ENCODE assay signal across 8 cellular contexts in the genomic region with DNA sequence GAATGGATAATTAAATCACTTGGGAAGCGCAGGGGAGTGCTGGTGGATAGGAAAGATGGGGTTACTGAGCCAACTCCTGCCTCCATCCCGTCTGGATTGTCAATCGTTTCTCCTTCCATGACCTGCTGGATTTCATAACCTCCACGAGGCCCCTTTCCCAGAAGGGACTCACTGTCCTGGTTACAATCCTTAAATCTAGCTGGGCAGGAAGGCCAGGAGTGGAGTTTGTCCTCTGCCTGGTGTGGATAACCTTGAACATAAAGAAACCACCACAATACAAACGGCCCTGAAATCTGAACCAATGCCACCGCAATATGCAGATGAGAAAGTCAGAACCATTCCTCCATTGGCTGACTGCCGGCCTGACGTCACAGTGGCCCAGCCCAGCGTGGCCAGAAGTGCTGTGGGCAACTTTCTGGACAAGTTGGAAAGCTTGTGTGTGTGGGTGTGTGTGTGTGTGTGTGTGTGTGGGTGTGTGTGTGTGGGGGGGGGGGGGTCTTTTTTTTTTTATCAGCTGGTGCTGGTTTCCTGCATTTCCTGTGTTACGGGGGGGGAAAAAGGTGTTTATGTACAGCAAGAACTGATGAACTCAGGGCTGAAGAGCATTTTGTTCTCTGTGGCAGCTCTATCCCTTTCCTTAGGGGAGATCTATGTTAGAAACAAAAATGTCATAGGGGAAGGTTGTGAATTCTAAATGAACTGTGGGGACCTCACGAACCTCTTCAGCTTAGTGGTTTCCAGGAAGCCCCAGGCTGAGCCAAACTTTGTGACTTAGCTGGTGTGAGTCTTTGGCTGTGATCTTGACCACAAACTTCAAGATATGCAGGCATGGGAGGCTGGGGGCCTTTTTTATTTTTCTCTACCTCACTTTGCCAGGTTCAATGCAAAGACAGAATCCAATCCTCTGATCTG.
DNase-seq lines count a peak whose midpoint lies in the region; ATAC-seq and TF ChIP-seq lines count a peak whose summit lies in the region.

No MANE protein-coding gene starts in this region.

- no peaks in the 10 kb centered on the region for H3K27me3 ChIP-seq in liver (ENCODE audit: control insufficient read depth in 4 of 4, insufficient read depth in 4 of 4, low read length in 3 of 4)

- H3K27ac ChIP-seq in liver (ENCODE audit: low read depth in 1 of 2, low read length in 2 of 2), result peak overlapping the region; percentile 87 to 90

- peak in 1 of 2 donors; percentile 63 for TF ChIP-seq RAD21 in liver (IDR thresholded peaks at IDR 0.05)

- TF ChIP-seq CTCF in liver (IDR thresholded peaks at IDR 0.05; ENCODE audit: low read depth, low read length, missing input control), result no peak

- H3K9ac ChIP-seq in liver (ENCODE audit: low read depth in 1 of 2, low read length in 2 of 2), result peak overlapping the region in 1 of 2 donors; percentile 80

- in situ Hi-C loops in G401 (cut with HindIII; ENCODE audit: low sequenced_read_pairs), result no loop called here

- H3K4me1 ChIP-seq in liver (ENCODE audit: control insufficient read depth in 4 of 4, insufficient read depth in 4 of 4, low read length in 3 of 4), result peaks cover 3 to 19% (median 17%) of the 10 kb centered on the region in 4 donors

- DNase-seq in G401 (ENCODE audit: low spot score), result peak; percentile 87
- peak; percentile 75 for DNase-seq in NCI-H2227 (lab: John Stamatoyannopoulos, UW; ENCODE audit: unreplicated experiment)
- peak; percentile 21 to 35 for DNase-seq in activated CD4-positive, alpha-beta T cell treated with anti-CD3 and anti-CD28 coated beads, Interleukin-2, amount 50 U/mL, for 24 hours (ENCODE audit: low read depth in 1 of 2, low spot score in 1 of 2)
- peak; percentile 99 for DNase-seq in dermis blood vessel endothelial cell
- peak; percentile 58 to 65 for DNase-seq in stimulated activated CD4-positive, alpha-beta T cell treated with anti-CD3 and anti-CD28 coated beads, Interleukin-2, amount 100 ng/mL, for 24 hours

- H3K36me3 ChIP-seq in liver (ENCODE audit: control insufficient read depth in 4 of 4, insufficient read depth in 3 of 4, low read depth in 1 of 4, low read length in 3 of 4), result no peaks in the 10 kb centered on the region

- ATAC-seq in HG02885 (IDR thresholded peaks at IDR 0.05; ENCODE audit: poor library complexity, unreplicated experiment) (peak; percentile 89), GM19035 (IDR thresholded peaks at IDR 0.05; ENCODE audit: unreplicated experiment) (no peak)

- H3K4me3 ChIP-seq in liver (ENCODE audit: low read depth in 1 of 3, low read length in 3 of 3), result peak overlapping the region in 1 of 3 donors; percentile 33

- no peaks in the 10 kb centered on the region for H3K9me3 ChIP-seq in liver (ENCODE audit: control insufficient read depth in 4 of 4, low read length in 3 of 4)

- 20% methylated on average over 11 of the region's 11 CpGs for WGBS in liver

TF ChIP-seq in liver, 16 proteins besides CTCF, POLR2A, EP300 and RAD21:
- peak; percentile 24 to 75 for TF ChIP-seq JUND (IDR thresholded peaks at IDR 0.05)
- no peak for TF ChIP-seq TAF1 (conservative IDR thresholded peaks at IDR 0.05)
- TF ChIP-seq, protein P1, sequence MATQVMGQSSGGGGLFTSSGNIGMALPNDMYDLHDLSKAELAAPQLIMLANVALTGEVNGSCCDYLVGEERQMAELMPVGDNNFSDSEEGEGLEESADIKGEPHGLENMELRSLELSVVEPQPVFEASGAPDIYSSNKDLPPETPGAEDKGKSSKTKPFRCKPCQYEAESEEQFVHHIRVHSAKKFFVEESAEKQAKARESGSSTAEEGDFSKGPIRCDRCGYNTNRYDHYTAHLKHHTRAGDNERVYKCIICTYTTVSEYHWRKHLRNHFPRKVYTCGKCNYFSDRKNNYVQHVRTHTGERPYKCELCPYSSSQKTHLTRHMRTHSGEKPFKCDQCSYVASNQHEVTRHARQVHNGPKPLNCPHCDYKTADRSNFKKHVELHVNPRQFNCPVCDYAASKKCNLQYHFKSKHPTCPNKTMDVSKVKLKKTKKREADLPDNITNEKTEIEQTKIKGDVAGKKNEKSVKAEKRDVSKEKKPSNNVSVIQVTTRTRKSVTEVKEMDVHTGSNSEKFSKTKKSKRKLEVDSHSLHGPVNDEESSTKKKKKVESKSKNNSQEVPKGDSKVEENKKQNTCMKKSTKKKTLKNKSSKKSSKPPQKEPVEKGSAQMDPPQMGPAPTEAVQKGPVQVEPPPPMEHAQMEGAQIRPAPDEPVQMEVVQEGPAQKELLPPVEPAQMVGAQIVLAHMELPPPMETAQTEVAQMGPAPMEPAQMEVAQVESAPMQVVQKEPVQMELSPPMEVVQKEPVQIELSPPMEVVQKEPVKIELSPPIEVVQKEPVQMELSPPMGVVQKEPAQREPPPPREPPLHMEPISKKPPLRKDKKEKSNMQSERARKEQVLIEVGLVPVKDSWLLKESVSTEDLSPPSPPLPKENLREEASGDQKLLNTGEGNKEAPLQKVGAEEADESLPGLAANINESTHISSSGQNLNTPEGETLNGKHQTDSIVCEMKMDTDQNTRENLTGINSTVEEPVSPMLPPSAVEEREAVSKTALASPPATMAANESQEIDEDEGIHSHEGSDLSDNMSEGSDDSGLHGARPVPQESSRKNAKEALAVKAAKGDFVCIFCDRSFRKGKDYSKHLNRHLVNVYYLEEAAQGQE (IDR thresholded peaks at IDR 0.05), result no peak
- no peak for TF ChIP-seq GABPA (IDR thresholded peaks at IDR 0.05 in 1 of 2, conservative IDR thresholded peaks at IDR 0.05 in 1 of 2)
- peak; percentile 70 for TF ChIP-seq NR2F2 (IDR thresholded peaks at IDR 0.05)
- TF ChIP-seq HNF4A (conservative IDR thresholded peaks at IDR 0.05), result peak; percentile 83 to 89
- TF ChIP-seq, protein P2, sequence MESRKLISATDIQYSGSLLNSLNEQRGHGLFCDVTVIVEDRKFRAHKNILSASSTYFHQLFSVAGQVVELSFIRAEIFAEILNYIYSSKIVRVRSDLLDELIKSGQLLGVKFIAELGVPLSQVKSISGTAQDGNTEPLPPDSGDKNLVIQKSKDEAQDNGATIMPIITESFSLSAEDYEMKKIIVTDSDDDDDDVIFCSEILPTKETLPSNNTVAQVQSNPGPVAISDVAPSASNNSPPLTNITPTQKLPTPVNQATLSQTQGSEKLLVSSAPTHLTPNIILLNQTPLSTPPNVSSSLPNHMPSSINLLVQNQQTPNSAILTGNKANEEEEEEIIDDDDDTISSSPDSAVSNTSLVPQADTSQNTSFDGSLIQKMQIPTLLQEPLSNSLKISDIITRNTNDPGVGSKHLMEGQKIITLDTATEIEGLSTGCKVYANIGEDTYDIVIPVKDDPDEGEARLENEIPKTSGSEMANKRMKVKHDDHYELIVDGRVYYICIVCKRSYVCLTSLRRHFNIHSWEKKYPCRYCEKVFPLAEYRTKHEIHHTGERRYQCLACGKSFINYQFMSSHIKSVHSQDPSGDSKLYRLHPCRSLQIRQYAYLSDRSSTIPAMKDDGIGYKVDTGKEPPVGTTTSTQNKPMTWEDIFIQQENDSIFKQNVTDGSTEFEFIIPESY (IDR thresholded peaks at IDR 0.05), result no peak
- TF ChIP-seq FOXA1 (IDR thresholded peaks at IDR 0.05), result no peak
- TF ChIP-seq EGR1 (IDR thresholded peaks at IDR 0.05; ENCODE audit: low read depth in 2 of 2), result peak; percentile 89 to 97
- peak; percentile 78 to 86 for TF ChIP-seq RXRA (IDR thresholded peaks at IDR 0.05)
- TF ChIP-seq FOXA2 (IDR thresholded peaks at IDR 0.05), result no peak
- peak; percentile 78 for TF ChIP-seq YY1 (IDR thresholded peaks at IDR 0.05)
- peak; percentile 64 for TF ChIP-seq HNF4G (IDR thresholded peaks at IDR 0.05)
- TF ChIP-seq SP1 (IDR thresholded peaks at IDR 0.05), result peak; percentile 92
- TF ChIP-seq, protein P3, sequence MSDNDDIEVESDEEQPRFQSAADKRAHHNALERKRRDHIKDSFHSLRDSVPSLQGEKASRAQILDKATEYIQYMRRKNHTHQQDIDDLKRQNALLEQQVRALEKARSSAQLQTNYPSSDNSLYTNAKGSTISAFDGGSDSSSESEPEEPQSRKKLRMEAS (IDR thresholded peaks at IDR 0.05), result peak; percentile 60
- TF ChIP-seq, protein P4, sequence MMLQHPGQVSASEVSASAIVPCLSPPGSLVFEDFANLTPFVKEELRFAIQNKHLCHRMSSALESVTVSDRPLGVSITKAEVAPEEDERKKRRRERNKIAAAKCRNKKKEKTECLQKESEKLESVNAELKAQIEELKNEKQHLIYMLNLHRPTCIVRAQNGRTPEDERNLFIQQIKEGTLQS (IDR thresholded peaks at IDR 0.05), result peak; percentile 63

Comparison
In these comparisons a context has a peak if more than half of its experiments do, and no peak if none do; other contexts are left out.
1. DNase-seq: peak in every context shown above with its lines; median percentile 99 in dermis blood vessel endothelial cell; 87 in G401; 75 in NCI-H2227; 62 in stimulated activated CD4-positive, alpha-beta T cell treated with anti-CD3 and anti-CD28 coated beads, Interleukin-2, amount 100 ng/mL, for 24 hours; 28 in activated CD4-positive, alpha-beta T cell treated with anti-CD3 and anti-CD28 coated beads, Interleukin-2, amount 50 U/mL, for 24 hours.